In the genomic region with DNA sequence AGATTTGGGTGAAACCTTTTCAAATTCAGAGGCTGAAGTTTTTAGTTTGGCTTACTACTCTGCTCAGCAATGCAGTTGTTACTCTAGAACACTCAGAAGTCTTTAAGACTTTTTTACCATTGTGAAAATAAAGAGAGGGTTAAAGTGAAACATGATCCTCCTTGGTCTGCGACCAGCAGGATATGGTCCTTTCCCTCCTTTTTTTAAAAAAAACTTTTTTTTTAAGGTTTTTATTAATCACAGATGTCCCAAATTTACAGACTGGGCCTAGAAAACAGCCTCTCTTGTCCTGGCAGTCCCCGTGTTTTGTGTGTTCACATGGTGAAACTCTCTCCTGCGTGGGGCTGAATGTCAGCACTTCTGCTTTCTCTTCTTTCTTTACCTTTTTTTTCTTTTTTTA, we compare ENCODE assay signal across 11 cellular contexts.
DNase-seq lines count a peak whose midpoint lies in the region; ATAC-seq and TF ChIP-seq lines count a peak whose summit lies in the region.
"Had no signal": no experiment of that assay in that cellular context is flagged by ENCODE, and none has a peak within 500 bp of the region (broad histone marks: within the 10 kb centered on the region; RNA-seq: fewer than 3 reads in every experiment).

No MANE protein-coding gene starts in this region.

- no peaks in the 10 kb centered on the region for H3K27me3 Mint-ChIP-seq in osteocyte (ENCODE audit: unreplicated experiment)
- no peaks in the 10 kb centered on the region for H3K27me3 Mint-ChIP-seq in naive thymus-derived CD8-positive, alpha-beta T cell
- H3K27me3 Mint-ChIP-seq: activated naive CD8-positive, alpha-beta T cell treated with anti-CD3 and anti-CD28 coated beads, Interleukin-2, amount 50 U/mL, for 24 hours had no signal

- H3K27me3 ChIP-seq in A673 (replicated peaks; ENCODE audit: insufficient read depth, low read depth, low read length, poor library complexity) (no peaks in the 10 kb centered on the region), fibroblast of lung (ENCODE audit: control insufficient read depth, insufficient read depth, low read length) (no peaks in the 10 kb centered on the region), aorta (ENCODE audit: control insufficient read depth in 1 of 2, insufficient read depth in 2 of 2, low read length in 1 of 2) (no peaks in the 10 kb centered on the region)
- H3K27me3 ChIP-seq: spleen, upper lobe of left lung had no signal

- CTCF ChIA-PET in A673 (lab: Charles Lee), result no interaction called here

- no peaks in the 10 kb centered on the region for H3K9me3 Mint-ChIP-seq in osteocyte (ENCODE audit: unreplicated experiment)
- H3K9me3 Mint-ChIP-seq in naive thymus-derived CD8-positive, alpha-beta T cell, result peaks cover 0 to 5% (median 0%) of the 10 kb centered on the region in 9 donors
- H3K9me3 Mint-ChIP-seq: activated naive CD8-positive, alpha-beta T cell treated with anti-CD3 and anti-CD28 coated beads, Interleukin-2, amount 50 U/mL, for 24 hours had no signal

- peaks cover 78% of the 10 kb centered on the region for H3K4me1 Mint-ChIP-seq in osteocyte (ENCODE audit: unreplicated experiment)
- no peaks in the 10 kb centered on the region for H3K4me1 Mint-ChIP-seq in naive thymus-derived CD8-positive, alpha-beta T cell

- H3K27ac ChIP-seq in A673 (ENCODE audit: low read depth, low read length, poor library complexity, severe bottlenecking) (peak overlapping the region; percentile 69), fibroblast of lung (ENCODE audit: insufficient read depth, low read length) (peak overlapping the region; percentile 55), aorta (ENCODE audit: low read depth in 1 of 2, low read length in 2 of 2) (no peak overlapping the region)

- peaks cover 71% of the 10 kb centered on the region for H3K4me1 ChIP-seq in A673 (ENCODE audit: insufficient read depth, low read length, poor library complexity, severe bottlenecking)
- H3K4me1 ChIP-seq in fibroblast of lung (ENCODE audit: control insufficient read depth, extremely low read depth, insufficient read depth, low read length), result peaks cover 40% of the 10 kb centered on the region
- peaks cover 0 to 2% of the 10 kb centered on the region in 2 donors for H3K4me1 ChIP-seq in aorta (ENCODE audit: control insufficient read depth in 1 of 2, insufficient read depth in 2 of 2, low read length in 2 of 2)

- no TSS peak for BruUV-seq in A673 (replicated peaks; lab: Mats Ljungman, UMichigan)

- DNase-seq in A673 (ENCODE audit: low spot score), result peak; percentile 67
- peak; percentile 42 for DNase-seq in LHCN-M2 (ENCODE audit: low read depth)
- DNase-seq in fibroblast of lung (ENCODE audit: low read depth in 2 of 2), result peak; percentile 54 to 69
- no peak for DNase-seq in osteocyte (ENCODE audit: extremely low spot score, unreplicated experiment)
- DNase-seq in aorta, result no peak
- no peak for DNase-seq in naive thymus-derived CD8-positive, alpha-beta T cell
- no peak for DNase-seq in NCI-H146 treated with DMSO at 0.1 percent for 48 hours (lab: John Stamatoyannopoulos, UW; ENCODE audit: unreplicated experiment)
- DNase-seq: activated naive CD8-positive, alpha-beta T cell treated with anti-CD3 and anti-CD28 coated beads, Interleukin-2, amount 50 U/mL, for 24 hours; spleen; upper lobe of left lung had no signal

- H3K4me2 ChIP-seq in fibroblast of lung (ENCODE audit: extremely low read depth, insufficient read depth, low read length), result no peak overlapping the region

- peak overlapping the region; percentile 99 for H3K27ac Mint-ChIP-seq in osteocyte (ENCODE audit: unreplicated experiment)
- no peak overlapping the region for H3K27ac Mint-ChIP-seq in naive thymus-derived CD8-positive, alpha-beta T cell
- H3K27ac Mint-ChIP-seq: activated naive CD8-positive, alpha-beta T cell treated with anti-CD3 and anti-CD28 coated beads, Interleukin-2, amount 50 U/mL, for 24 hours had no signal

- POLR2A ChIA-PET in A673 (lab: Charles Lee; ENCODE audit: low non-redundant PET), result no interaction called here
- POLR2A ChIA-PET in naive thymus-derived CD8-positive, alpha-beta T cell (lab: Charles Lee), result no interaction called here

- peak overlapping the region; percentile 47 for H3K4me3 Mint-ChIP-seq in osteocyte (ENCODE audit: unreplicated experiment)
- H3K4me3 Mint-ChIP-seq in naive thymus-derived CD8-positive, alpha-beta T cell, result no peak overlapping the region
- H3K4me3 Mint-ChIP-seq: activated naive CD8-positive, alpha-beta T cell treated with anti-CD3 and anti-CD28 coated beads, Interleukin-2, amount 50 U/mL, for 24 hours had no signal

- no peak overlapping the region for H2AFZ ChIP-seq in fibroblast of lung (ENCODE audit: low read length)

- TF ChIP-seq CTCF in A673 (conservative IDR thresholded peaks at IDR 0.05; ENCODE audit: low read depth, low read length) (no peak), fibroblast of lung (conservative IDR thresholded peaks at IDR 0.05 in 1 of 2, IDR thresholded peaks at IDR 0.05 in 1 of 2; ENCODE audit: low read depth in 1 of 2, low read length in 2 of 2) (no peak), osteocyte (IDR thresholded peaks at IDR 0.05) (no peak)

- H3K9me3 ChIP-seq in A673 (ENCODE audit: low read depth, low read length, poor library complexity, severe bottlenecking), result no peaks in the 10 kb centered on the region
- H3K9me3 ChIP-seq in fibroblast of lung (ENCODE audit: control insufficient read depth, insufficient read depth, low read depth, low read length), result no peaks in the 10 kb centered on the region
- no peaks in the 10 kb centered on the region for H3K9me3 ChIP-seq in aorta (ENCODE audit: control insufficient read depth, low read length)
- H3K9me3 ChIP-seq: upper lobe of left lung had no signal

- no peaks in the 10 kb centered on the region for H3K36me3 ChIP-seq in A673 (ENCODE audit: insufficient read depth, low read length, poor library complexity, severe bottlenecking)
- H3K36me3 ChIP-seq in fibroblast of lung (ENCODE audit: control insufficient read depth, insufficient read depth, low read length), result peaks cover 15% of the 10 kb centered on the region
- H3K36me3 ChIP-seq in aorta (ENCODE audit: control insufficient read depth in 1 of 2, insufficient read depth in 2 of 2, low read length in 1 of 2), result no peaks in the 10 kb centered on the region

- H3K79me2 ChIP-seq in fibroblast of lung (ENCODE audit: control insufficient read depth, insufficient read depth, low read length), result peaks cover 53% of the 10 kb centered on the region

- peaks cover 20% of the 10 kb centered on the region for H3K36me3 Mint-ChIP-seq in osteocyte (ENCODE audit: unreplicated experiment)
- H3K36me3 Mint-ChIP-seq in naive thymus-derived CD8-positive, alpha-beta T cell, result no peaks in the 10 kb centered on the region

- intact Hi-C loops in A673 (cut with micrococcal nuclease; ENCODE audit: unreplicated experiment), result no loop called here
- intact Hi-C loops in aorta (cut with DNase I), result no loop called here

- no peak overlapping the region for H3K9ac ChIP-seq in fibroblast of lung (ENCODE audit: insufficient read depth, low read length)

- H4K20me1 ChIP-seq in fibroblast of lung (ENCODE audit: control insufficient read depth, extremely low read depth, insufficient read depth, low read length), result no peaks in the 10 kb centered on the region

- 5 to 7% methylated on average over 3 of the region's 3 CpGs for WGBS in aorta, 2 donors

- H3K4me3 ChIP-seq in A673 (ENCODE audit: low read depth, low read length, poor library complexity, severe bottlenecking) (no peak overlapping the region), fibroblast of lung (replicated peaks in 1 of 4; ENCODE audit: control extremely low read depth in 1 of 4, insufficient read depth in 1 of 4, low read depth in 3 of 4, low read length in 4 of 4) (no peak overlapping the region), aorta (ENCODE audit: low read length in 2 of 2) (no peak overlapping the region)
- H3K4me3 ChIP-seq: spleen, upper lobe of left lung had no signal

- no peak for ATAC-seq in aorta (ENCODE audit: low FRiP score)
- ATAC-seq in naive thymus-derived CD8-positive, alpha-beta T cell, result no peak
- no peak for ATAC-seq in GM18909 (IDR thresholded peaks at IDR 0.05; ENCODE audit: poor library complexity, unreplicated experiment)
- ATAC-seq: activated naive CD8-positive, alpha-beta T cell treated with anti-CD3 and anti-CD28 coated beads, Interleukin-2, amount 50 U/mL, for 24 hours had no signal

Comparison
In these comparisons a context has a peak if more than half of its experiments do, and no peak if none do; other contexts are left out.
1. DNase-seq: peak in A673 (single experiment), LHCN-M2 (single experiment) and fibroblast of lung (2 of 2); none in osteocyte (single experiment), aorta (0 of 2), naive thymus-derived CD8-positive, alpha-beta T cell (0 of 10) and NCI-H146 treated with DMSO at 0.1 percent for 48 hours (single experiment).
2. H3K27ac ChIP-seq: peak in A673 (single experiment) and fibroblast of lung (single experiment); none in aorta (0 of 2).